1 cellular context compared by ENCODE assay signal in the genomic region with DNA sequence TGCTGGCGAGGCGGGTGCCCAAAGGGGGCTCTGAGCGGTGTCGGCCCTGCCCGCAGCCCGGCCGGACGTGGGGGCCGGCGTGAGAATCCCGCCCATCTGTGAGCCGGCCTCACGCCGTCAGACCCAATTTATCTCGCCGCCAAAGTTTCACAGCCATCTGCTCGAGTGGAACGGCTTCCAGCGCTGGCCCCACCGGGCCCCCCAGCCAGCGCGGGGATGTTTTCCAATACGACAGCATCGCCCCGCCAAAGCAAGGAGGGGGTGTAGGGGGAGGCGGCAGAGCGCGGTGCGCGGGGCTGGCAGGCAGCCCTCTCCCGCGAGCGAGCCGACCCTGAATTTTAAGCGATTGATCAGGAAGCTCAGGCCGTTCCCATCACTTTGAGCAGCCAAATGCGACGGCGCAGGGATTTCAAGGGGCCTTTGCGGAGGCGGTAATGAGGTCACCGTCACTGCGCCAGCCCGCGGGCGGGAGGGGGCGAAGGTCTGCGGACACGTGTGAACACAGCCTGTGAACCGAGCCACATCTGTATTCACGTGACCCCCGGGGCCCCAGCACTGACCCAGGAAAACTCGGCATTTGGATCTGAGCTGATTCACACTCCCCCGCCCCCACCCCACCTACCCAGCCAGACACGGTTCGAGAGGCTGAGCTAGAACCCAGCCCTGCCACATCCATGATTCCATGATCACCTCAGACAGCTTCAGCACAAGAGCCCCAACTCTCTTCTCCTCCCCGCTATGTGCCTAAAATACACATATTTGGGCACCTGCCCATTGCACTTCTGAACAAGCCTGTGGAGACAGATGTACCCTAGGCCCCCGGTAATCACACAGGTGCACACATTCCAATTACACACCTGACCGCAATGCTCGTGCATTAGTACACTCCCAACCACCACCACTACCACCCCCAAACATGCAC.
TF ChIP-seq lines count a peak whose summit lies in the region.

No MANE protein-coding gene starts in this region.

TF ChIP-seq in HepG2, 621 proteins besides CTCF, POLR2A, EP300 and RAD21 (continued from another document and continues in another):
- TF ChIP-seq, protein P1, sequence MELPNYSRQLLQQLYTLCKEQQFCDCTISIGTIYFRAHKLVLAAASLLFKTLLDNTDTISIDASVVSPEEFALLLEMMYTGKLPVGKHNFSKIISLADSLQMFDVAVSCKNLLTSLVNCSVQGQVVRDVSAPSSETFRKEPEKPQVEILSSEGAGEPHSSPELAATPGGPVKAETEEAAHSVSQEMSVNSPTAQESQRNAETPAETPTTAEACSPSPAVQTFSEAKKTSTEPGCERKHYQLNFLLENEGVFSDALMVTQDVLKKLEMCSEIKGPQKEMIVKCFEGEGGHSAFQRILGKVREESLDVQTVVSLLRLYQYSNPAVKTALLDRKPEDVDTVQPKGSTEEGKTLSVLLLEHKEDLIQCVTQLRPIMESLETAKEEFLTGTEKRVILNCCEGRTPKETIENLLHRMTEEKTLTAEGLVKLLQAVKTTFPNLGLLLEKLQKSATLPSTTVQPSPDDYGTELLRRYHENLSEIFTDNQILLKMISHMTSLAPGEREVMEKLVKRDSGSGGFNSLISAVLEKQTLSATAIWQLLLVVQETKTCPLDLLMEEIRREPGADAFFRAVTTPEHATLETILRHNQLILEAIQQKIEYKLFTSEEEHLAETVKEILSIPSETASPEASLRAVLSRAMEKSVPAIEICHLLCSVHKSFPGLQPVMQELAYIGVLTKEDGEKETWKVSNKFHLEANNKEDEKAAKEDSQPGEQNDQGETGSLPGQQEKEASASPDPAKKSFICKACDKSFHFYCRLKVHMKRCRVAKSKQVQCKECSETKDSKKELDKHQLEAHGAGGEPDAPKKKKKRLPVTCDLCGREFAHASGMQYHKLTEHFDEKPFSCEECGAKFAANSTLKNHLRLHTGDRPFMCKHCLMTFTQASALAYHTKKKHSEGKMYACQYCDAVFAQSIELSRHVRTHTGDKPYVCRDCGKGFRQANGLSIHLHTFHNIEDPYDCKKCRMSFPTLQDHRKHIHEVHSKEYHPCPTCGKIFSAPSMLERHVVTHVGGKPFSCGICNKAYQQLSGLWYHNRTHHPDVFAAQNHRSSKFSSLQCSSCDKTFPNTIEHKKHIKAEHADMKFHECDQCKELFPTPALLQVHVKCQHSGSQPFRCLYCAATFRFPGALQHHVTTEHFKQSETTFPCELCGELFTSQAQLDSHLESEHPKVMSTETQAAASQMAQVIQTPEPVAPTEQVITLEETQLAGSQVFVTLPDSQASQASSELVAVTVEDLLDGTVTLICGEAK (IDR thresholded peaks at IDR 0.05), result no peak
- TF ChIP-seq, protein P1 (CRISPR knock-in tag; IDR thresholded peaks at IDR 0.05), result no peak
- TF ChIP-seq MED8 (CRISPR knock-in tag; IDR thresholded peaks at IDR 0.05; ENCODE audit: insufficient replicate concordance), result no peak
- TF ChIP-seq MAFG (CRISPR knock-in tag; IDR thresholded peaks at IDR 0.05), result no peak
- TF ChIP-seq RCOR2 (CRISPR knock-in tag; IDR thresholded peaks at IDR 0.05), result no peak
- TF ChIP-seq, protein P2, sequence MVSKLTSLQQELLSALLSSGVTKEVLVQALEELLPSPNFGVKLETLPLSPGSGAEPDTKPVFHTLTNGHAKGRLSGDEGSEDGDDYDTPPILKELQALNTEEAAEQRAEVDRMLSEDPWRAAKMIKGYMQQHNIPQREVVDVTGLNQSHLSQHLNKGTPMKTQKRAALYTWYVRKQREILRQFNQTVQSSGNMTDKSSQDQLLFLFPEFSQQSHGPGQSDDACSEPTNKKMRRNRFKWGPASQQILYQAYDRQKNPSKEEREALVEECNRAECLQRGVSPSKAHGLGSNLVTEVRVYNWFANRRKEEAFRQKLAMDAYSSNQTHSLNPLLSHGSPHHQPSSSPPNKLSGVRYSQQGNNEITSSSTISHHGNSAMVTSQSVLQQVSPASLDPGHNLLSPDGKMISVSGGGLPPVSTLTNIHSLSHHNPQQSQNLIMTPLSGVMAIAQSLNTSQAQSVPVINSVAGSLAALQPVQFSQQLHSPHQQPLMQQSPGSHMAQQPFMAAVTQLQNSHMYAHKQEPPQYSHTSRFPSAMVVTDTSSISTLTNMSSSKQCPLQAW (CRISPR knock-in tag; IDR thresholded peaks at IDR 0.05), result 0 out of 2 replicates have a peak, but pooled peaks have one; percentile 14
- TF ChIP-seq SIN3B (IDR thresholded peaks at IDR 0.05; ENCODE audit: low read length), result no peak
- TF ChIP-seq, protein P3, sequence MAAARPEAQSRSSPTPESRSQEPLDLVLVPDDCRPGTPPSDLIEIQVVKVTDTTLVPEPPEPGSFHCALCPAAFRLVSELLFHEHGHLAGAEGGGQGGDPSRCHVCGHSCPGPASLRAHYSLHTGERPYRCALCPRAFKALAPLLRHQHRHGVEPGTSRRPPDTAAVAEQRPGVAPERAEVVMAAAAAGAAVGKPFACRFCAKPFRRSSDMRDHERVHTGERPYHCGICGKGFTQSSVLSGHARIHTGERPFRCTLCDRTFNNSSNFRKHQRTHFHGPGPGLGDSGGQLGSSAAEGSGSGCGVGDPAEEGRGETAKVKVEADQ (CRISPR knock-in tag; IDR thresholded peaks at IDR 0.05; ENCODE audit: borderline replicate concordance), result peak; percentile 67; the same call in 1 of the 2 replicates
- TF ChIP-seq SPEN (CRISPR knock-in tag; IDR thresholded peaks at IDR 0.05; ENCODE audit: low read depth), result peak; percentile 76
- no peak for TF ChIP-seq AGO1 (IDR thresholded peaks at IDR 0.05; ENCODE audit: low read depth, low read length, poor library complexity, severe bottlenecking)
- no peak for TF ChIP-seq RORA (CRISPR knock-in tag; IDR thresholded peaks at IDR 0.05)
- TF ChIP-seq RFX1 (IDR thresholded peaks at IDR 0.05), result no peak
- no peak for TF ChIP-seq KLF11 (CRISPR knock-in tag; IDR thresholded peaks at IDR 0.05)
- TF ChIP-seq, protein P4, sequence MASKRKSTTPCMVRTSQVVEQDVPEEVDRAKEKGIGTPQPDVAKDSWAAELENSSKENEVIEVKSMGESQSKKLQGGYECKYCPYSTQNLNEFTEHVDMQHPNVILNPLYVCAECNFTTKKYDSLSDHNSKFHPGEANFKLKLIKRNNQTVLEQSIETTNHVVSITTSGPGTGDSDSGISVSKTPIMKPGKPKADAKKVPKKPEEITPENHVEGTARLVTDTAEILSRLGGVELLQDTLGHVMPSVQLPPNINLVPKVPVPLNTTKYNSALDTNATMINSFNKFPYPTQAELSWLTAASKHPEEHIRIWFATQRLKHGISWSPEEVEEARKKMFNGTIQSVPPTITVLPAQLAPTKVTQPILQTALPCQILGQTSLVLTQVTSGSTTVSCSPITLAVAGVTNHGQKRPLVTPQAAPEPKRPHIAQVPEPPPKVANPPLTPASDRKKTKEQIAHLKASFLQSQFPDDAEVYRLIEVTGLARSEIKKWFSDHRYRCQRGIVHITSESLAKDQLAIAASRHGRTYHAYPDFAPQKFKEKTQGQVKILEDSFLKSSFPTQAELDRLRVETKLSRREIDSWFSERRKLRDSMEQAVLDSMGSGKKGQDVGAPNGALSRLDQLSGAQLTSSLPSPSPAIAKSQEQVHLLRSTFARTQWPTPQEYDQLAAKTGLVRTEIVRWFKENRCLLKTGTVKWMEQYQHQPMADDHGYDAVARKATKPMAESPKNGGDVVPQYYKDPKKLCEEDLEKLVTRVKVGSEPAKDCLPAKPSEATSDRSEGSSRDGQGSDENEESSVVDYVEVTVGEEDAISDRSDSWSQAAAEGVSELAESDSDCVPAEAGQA (IDR thresholded peaks at IDR 0.05; ENCODE audit: low read depth), result no peak
- TF ChIP-seq, protein P4 (CRISPR knock-in tag; IDR thresholded peaks at IDR 0.05; ENCODE audit: borderline replicate concordance), result no peak
- TF ChIP-seq AKAP8 (CRISPR knock-in tag; IDR thresholded peaks at IDR 0.05), result no peak
- TF ChIP-seq ZNF101 (CRISPR knock-in tag; IDR thresholded peaks at IDR 0.05; ENCODE audit: borderline replicate concordance, low read depth), result no peak
- TF ChIP-seq, protein P5, sequence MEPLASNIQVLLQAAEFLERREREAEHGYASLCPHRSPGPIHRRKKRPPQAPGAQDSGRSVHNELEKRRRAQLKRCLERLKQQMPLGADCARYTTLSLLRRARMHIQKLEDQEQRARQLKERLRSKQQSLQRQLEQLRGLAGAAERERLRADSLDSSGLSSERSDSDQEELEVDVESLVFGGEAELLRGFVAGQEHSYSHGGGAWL (CRISPR knock-in tag; IDR thresholded peaks at IDR 0.05), result no peak; the same call in 1 of the 2 replicates
- TF ChIP-seq SETDB1 (CRISPR knock-in tag; IDR thresholded peaks at IDR 0.05; ENCODE audit: borderline replicate concordance), result no peak
- TF ChIP-seq, protein P6, sequence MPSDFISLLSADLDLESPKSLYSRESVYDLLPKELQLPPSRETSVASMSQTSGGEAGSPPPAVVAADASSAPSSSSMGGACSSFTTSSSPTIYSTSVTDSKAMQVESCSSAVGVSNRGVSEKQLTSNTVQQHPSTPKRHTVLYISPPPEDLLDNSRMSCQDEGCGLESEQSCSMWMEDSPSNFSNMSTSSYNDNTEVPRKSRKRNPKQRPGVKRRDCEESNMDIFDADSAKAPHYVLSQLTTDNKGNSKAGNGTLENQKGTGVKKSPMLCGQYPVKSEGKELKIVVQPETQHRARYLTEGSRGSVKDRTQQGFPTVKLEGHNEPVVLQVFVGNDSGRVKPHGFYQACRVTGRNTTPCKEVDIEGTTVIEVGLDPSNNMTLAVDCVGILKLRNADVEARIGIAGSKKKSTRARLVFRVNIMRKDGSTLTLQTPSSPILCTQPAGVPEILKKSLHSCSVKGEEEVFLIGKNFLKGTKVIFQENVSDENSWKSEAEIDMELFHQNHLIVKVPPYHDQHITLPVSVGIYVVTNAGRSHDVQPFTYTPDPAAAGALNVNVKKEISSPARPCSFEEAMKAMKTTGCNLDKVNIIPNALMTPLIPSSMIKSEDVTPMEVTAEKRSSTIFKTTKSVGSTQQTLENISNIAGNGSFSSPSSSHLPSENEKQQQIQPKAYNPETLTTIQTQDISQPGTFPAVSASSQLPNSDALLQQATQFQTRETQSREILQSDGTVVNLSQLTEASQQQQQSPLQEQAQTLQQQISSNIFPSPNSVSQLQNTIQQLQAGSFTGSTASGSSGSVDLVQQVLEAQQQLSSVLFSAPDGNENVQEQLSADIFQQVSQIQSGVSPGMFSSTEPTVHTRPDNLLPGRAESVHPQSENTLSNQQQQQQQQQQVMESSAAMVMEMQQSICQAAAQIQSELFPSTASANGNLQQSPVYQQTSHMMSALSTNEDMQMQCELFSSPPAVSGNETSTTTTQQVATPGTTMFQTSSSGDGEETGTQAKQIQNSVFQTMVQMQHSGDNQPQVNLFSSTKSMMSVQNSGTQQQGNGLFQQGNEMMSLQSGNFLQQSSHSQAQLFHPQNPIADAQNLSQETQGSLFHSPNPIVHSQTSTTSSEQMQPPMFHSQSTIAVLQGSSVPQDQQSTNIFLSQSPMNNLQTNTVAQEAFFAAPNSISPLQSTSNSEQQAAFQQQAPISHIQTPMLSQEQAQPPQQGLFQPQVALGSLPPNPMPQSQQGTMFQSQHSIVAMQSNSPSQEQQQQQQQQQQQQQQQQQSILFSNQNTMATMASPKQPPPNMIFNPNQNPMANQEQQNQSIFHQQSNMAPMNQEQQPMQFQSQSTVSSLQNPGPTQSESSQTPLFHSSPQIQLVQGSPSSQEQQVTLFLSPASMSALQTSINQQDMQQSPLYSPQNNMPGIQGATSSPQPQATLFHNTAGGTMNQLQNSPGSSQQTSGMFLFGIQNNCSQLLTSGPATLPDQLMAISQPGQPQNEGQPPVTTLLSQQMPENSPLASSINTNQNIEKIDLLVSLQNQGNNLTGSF (CRISPR knock-in tag; IDR thresholded peaks at IDR 0.05), result no peak; the same call in 1 of the 2 replicates
- no peak for TF ChIP-seq ZNF891 (CRISPR knock-in tag; IDR thresholded peaks at IDR 0.05)
- no peak for TF ChIP-seq MZF1 (CRISPR knock-in tag; IDR thresholded peaks at IDR 0.05; ENCODE audit: borderline replicate concordance)
- TF ChIP-seq SALL2 (CRISPR knock-in tag; IDR thresholded peaks at IDR 0.05), result 0 out of 2 replicates have a peak, but pooled peaks have one; percentile 41
- no peak; the same call in 1 of the 2 replicates for TF ChIP-seq ZNF816 (CRISPR knock-in tag; IDR thresholded peaks at IDR 0.05; ENCODE audit: borderline replicate concordance)
- TF ChIP-seq ZNF10 (CRISPR knock-in tag; IDR thresholded peaks at IDR 0.05; ENCODE audit: borderline replicate concordance, low read depth), result no peak
- TF ChIP-seq MED13 (CRISPR knock-in tag; IDR thresholded peaks at IDR 0.05), result 0 out of 2 replicates have a peak, but pooled peaks have one; percentile 69
- no peak for TF ChIP-seq STAG1 (CRISPR knock-in tag; IDR thresholded peaks at IDR 0.05)
- no peak for TF ChIP-seq SOX6 (IDR thresholded peaks at IDR 0.05)
- TF ChIP-seq SOX6 (CRISPR knock-in tag; IDR thresholded peaks at IDR 0.05), result peak; percentile 73
